In the genomic region with DNA sequence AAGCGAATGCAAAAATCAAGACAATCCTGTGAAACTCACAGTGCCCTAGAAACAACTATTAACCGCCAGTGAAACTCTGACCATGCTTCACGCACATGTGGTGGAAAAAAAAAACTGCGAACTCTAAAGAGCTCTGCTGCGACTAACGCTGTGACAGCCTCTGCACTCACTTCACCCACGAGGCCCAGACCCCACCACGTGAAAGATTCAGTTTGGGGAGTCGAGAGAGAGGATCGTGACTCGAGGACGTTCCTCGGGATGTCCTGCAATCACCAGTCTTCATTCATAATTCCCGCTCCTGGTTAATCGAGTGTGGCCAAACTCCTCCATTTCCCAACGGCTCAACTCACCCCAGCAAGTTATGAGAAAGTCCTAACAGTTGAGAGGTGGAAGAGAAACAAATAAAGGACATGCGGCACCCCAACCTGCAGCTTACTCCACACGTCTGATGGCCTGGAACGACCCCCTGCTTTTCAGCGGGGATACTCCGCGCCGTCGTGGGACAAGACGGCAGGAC, we compare ENCODE assay signal across 2 cellular contexts.
A peak's percentile ranks its signal among the peaks of the same experiment; 100 is the strongest.
TF ChIP-seq lines count a peak whose summit lies in the region.

No MANE protein-coding gene starts in this region.

TF ChIP-seq in A549, 52 proteins besides CTCF, POLR2A, EP300 and RAD21:
- TF ChIP-seq, protein P1, sequence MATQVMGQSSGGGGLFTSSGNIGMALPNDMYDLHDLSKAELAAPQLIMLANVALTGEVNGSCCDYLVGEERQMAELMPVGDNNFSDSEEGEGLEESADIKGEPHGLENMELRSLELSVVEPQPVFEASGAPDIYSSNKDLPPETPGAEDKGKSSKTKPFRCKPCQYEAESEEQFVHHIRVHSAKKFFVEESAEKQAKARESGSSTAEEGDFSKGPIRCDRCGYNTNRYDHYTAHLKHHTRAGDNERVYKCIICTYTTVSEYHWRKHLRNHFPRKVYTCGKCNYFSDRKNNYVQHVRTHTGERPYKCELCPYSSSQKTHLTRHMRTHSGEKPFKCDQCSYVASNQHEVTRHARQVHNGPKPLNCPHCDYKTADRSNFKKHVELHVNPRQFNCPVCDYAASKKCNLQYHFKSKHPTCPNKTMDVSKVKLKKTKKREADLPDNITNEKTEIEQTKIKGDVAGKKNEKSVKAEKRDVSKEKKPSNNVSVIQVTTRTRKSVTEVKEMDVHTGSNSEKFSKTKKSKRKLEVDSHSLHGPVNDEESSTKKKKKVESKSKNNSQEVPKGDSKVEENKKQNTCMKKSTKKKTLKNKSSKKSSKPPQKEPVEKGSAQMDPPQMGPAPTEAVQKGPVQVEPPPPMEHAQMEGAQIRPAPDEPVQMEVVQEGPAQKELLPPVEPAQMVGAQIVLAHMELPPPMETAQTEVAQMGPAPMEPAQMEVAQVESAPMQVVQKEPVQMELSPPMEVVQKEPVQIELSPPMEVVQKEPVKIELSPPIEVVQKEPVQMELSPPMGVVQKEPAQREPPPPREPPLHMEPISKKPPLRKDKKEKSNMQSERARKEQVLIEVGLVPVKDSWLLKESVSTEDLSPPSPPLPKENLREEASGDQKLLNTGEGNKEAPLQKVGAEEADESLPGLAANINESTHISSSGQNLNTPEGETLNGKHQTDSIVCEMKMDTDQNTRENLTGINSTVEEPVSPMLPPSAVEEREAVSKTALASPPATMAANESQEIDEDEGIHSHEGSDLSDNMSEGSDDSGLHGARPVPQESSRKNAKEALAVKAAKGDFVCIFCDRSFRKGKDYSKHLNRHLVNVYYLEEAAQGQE (IDR thresholded peaks at IDR 0.05), result no peak
- TF ChIP-seq JUN (IDR thresholded peaks at IDR 0.05) (no peak), ZSCAN20 (CRISPR knock-in tag; IDR thresholded peaks at IDR 0.05) (no peak), HOXA7 (CRISPR knock-in tag; IDR thresholded peaks at IDR 0.05) (no peak), EHMT2 (IDR thresholded peaks at IDR 0.05; ENCODE audit: low read depth) (no peak), NR3C1 (IDR thresholded peaks at IDR 0.05) (no peak), GATA3 (IDR thresholded peaks at IDR 0.05; ENCODE audit: borderline replicate concordance) (no peak)
- TF ChIP-seq, protein P2, sequence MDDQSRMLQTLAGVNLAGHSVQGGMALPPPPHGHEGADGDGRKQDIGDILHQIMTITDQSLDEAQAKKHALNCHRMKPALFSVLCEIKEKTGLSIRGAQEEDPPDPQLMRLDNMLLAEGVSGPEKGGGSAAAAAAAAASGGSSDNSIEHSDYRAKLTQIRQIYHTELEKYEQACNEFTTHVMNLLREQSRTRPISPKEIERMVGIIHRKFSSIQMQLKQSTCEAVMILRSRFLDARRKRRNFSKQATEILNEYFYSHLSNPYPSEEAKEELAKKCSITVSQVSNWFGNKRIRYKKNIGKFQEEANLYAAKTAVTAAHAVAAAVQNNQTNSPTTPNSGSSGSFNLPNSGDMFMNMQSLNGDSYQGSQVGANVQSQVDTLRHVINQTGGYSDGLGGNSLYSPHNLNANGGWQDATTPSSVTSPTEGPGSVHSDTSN (IDR thresholded peaks at IDR 0.05), result no peak

TF ChIP-seq in WTC11, 78 proteins besides CTCF, POLR2A, EP300 and RAD21 (continued from another document):
- TF ChIP-seq, protein P3, sequence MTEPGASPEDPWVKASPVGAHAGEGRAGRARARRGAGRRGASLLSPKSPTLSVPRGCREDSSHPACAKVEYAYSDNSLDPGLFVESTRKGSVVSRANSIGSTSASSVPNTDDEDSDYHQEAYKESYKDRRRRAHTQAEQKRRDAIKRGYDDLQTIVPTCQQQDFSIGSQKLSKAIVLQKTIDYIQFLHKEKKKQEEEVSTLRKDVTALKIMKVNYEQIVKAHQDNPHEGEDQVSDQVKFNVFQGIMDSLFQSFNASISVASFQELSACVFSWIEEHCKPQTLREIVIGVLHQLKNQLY (CRISPR knock-in tag; IDR thresholded peaks at IDR 0.05), result no peak
- TF ChIP-seq ATF1 (CRISPR knock-in tag; IDR thresholded peaks at IDR 0.05), result peak; percentile 64; the same call in 1 of the 2 replicates
- TF ChIP-seq, protein P4, sequence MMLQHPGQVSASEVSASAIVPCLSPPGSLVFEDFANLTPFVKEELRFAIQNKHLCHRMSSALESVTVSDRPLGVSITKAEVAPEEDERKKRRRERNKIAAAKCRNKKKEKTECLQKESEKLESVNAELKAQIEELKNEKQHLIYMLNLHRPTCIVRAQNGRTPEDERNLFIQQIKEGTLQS (CRISPR knock-in tag; conservative IDR thresholded peaks at IDR 0.05), result no peak
- no peak for TF ChIP-seq ZNF263 (CRISPR knock-in tag; IDR thresholded peaks at IDR 0.05; ENCODE audit: low read depth)
- no peak for TF ChIP-seq ZNF138 (CRISPR knock-in tag; conservative IDR thresholded peaks at IDR 0.05)
- TF ChIP-seq SOX15 (CRISPR knock-in tag; IDR thresholded peaks at IDR 0.05), result no peak
- TF ChIP-seq SMAD3 (CRISPR knock-in tag; IDR thresholded peaks at IDR 0.05; ENCODE audit: borderline replicate concordance), result no peak
- TF ChIP-seq ZNF121 (CRISPR knock-in tag; IDR thresholded peaks at IDR 0.05), result no peak
- no peak for TF ChIP-seq ZNF423 (CRISPR knock-in tag; IDR thresholded peaks at IDR 0.05)
- no peak; the same call in 1 of the 2 replicates for TF ChIP-seq KAT7 (CRISPR knock-in tag; IDR thresholded peaks at IDR 0.05; ENCODE audit: borderline replicate concordance)
- TF ChIP-seq TP53 (CRISPR knock-in tag; IDR thresholded peaks at IDR 0.05), result no peak
- TF ChIP-seq, protein P5, sequence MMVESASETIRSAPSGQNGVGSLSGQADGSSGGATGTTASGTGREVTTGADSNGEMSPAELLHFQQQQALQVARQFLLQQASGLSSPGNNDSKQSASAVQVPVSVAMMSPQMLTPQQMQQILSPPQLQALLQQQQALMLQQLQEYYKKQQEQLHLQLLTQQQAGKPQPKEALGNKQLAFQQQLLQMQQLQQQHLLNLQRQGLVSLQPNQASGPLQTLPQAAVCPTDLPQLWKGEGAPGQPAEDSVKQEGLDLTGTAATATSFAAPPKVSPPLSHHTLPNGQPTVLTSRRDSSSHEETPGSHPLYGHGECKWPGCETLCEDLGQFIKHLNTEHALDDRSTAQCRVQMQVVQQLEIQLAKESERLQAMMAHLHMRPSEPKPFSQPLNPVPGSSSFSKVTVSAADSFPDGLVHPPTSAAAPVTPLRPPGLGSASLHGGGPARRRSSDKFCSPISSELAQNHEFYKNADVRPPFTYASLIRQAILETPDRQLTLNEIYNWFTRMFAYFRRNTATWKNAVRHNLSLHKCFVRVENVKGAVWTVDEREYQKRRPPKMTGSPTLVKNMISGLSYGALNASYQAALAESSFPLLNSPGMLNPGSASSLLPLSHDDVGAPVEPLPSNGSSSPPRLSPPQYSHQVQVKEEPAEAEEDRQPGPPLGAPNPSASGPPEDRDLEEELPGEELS (CRISPR knock-in tag; IDR thresholded peaks at IDR 0.05), result no peak
- TF ChIP-seq, protein P6, sequence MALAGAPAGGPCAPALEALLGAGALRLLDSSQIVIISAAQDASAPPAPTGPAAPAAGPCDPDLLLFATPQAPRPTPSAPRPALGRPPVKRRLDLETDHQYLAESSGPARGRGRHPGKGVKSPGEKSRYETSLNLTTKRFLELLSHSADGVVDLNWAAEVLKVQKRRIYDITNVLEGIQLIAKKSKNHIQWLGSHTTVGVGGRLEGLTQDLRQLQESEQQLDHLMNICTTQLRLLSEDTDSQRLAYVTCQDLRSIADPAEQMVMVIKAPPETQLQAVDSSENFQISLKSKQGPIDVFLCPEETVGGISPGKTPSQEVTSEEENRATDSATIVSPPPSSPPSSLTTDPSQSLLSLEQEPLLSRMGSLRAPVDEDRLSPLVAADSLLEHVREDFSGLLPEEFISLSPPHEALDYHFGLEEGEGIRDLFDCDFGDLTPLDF (CRISPR knock-in tag; IDR thresholded peaks at IDR 0.05), result no peak
- TF ChIP-seq, protein P7, sequence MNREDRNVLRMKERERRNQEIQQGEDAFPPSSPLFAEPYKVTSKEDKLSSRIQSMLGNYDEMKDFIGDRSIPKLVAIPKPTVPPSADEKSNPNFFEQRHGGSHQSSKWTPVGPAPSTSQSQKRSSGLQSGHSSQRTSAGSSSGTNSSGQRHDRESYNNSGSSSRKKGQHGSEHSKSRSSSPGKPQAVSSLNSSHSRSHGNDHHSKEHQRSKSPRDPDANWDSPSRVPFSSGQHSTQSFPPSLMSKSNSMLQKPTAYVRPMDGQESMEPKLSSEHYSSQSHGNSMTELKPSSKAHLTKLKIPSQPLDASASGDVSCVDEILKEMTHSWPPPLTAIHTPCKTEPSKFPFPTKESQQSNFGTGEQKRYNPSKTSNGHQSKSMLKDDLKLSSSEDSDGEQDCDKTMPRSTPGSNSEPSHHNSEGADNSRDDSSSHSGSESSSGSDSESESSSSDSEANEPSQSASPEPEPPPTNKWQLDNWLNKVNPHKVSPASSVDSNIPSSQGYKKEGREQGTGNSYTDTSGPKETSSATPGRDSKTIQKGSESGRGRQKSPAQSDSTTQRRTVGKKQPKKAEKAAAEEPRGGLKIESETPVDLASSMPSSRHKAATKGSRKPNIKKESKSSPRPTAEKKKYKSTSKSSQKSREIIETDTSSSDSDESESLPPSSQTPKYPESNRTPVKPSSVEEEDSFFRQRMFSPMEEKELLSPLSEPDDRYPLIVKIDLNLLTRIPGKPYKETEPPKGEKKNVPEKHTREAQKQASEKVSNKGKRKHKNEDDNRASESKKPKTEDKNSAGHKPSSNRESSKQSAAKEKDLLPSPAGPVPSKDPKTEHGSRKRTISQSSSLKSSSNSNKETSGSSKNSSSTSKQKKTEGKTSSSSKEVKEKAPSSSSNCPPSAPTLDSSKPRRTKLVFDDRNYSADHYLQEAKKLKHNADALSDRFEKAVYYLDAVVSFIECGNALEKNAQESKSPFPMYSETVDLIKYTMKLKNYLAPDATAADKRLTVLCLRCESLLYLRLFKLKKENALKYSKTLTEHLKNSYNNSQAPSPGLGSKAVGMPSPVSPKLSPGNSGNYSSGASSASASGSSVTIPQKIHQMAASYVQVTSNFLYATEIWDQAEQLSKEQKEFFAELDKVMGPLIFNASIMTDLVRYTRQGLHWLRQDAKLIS (CRISPR knock-in tag; IDR thresholded peaks at IDR 0.05; ENCODE audit: borderline replicate concordance), result no peak
- TF ChIP-seq FOXK1 (CRISPR knock-in tag; IDR thresholded peaks at IDR 0.05), result 0 out of 2 replicates have a peak, but pooled peaks have one; percentile 29
- no peak for TF ChIP-seq GABPB1 (CRISPR knock-in tag; IDR thresholded peaks at IDR 0.05)
- TF ChIP-seq, protein P8, sequence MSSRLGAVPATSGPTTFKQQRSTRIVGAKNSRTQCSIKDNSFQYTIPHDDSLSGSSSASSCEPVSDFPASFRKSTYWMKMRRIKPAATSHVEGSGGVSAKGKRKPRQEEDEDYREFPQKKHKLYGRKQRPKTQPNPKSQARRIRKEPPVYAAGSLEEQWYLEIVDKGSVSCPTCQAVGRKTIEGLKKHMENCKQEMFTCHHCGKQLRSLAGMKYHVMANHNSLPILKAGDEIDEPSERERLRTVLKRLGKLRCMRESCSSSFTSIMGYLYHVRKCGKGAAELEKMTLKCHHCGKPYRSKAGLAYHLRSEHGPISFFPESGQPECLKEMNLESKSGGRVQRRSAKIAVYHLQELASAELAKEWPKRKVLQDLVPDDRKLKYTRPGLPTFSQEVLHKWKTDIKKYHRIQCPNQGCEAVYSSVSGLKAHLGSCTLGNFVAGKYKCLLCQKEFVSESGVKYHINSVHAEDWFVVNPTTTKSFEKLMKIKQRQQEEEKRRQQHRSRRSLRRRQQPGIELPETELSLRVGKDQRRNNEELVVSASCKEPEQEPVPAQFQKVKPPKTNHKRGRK (CRISPR knock-in tag; IDR thresholded peaks at IDR 0.05; ENCODE audit: borderline replicate concordance), result peak; percentile 45; the same call in 1 of the 2 replicates
- TF ChIP-seq SP1 (CRISPR knock-in tag; conservative IDR thresholded peaks at IDR 0.05), result 0 out of 2 replicates have a peak, but pooled peaks have one; percentile 26
- TF ChIP-seq FOXP1 (CRISPR knock-in tag; IDR thresholded peaks at IDR 0.05; ENCODE audit: borderline replicate concordance), result no peak
- no peak for TF ChIP-seq NFATC4 (CRISPR knock-in tag; IDR thresholded peaks at IDR 0.05)
- no peak for TF ChIP-seq ZNF219 (CRISPR knock-in tag; IDR thresholded peaks at IDR 0.05; ENCODE audit: borderline replicate concordance)
- no peak for TF ChIP-seq ZNF396 (CRISPR knock-in tag; IDR thresholded peaks at IDR 0.05; ENCODE audit: borderline replicate concordance)
- no peak for TF ChIP-seq CREB1 (CRISPR knock-in tag; IDR thresholded peaks at IDR 0.05)
- no peak for TF ChIP-seq NR1H2 (CRISPR knock-in tag; IDR thresholded peaks at IDR 0.05)
- TF ChIP-seq, protein P9, sequence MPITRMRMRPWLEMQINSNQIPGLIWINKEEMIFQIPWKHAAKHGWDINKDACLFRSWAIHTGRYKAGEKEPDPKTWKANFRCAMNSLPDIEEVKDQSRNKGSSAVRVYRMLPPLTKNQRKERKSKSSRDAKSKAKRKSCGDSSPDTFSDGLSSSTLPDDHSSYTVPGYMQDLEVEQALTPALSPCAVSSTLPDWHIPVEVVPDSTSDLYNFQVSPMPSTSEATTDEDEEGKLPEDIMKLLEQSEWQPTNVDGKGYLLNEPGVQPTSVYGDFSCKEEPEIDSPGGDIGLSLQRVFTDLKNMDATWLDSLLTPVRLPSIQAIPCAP (CRISPR knock-in tag; IDR thresholded peaks at IDR 0.05), result no peak
- TF ChIP-seq, protein P10, sequence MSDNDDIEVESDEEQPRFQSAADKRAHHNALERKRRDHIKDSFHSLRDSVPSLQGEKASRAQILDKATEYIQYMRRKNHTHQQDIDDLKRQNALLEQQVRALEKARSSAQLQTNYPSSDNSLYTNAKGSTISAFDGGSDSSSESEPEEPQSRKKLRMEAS (CRISPR knock-in tag; IDR thresholded peaks at IDR 0.05), result no peak
- TF ChIP-seq ZNF416 (CRISPR knock-in tag; IDR thresholded peaks at IDR 0.05), result no peak
- TF ChIP-seq ZNF671 (CRISPR knock-in tag; IDR thresholded peaks at IDR 0.05), result no peak
- TF ChIP-seq MXD4 (CRISPR knock-in tag; IDR thresholded peaks at IDR 0.05; ENCODE audit: borderline replicate concordance), result no peak
- no peak for TF ChIP-seq RORB (CRISPR knock-in tag; IDR thresholded peaks at IDR 0.05)
- TF ChIP-seq, protein P11, sequence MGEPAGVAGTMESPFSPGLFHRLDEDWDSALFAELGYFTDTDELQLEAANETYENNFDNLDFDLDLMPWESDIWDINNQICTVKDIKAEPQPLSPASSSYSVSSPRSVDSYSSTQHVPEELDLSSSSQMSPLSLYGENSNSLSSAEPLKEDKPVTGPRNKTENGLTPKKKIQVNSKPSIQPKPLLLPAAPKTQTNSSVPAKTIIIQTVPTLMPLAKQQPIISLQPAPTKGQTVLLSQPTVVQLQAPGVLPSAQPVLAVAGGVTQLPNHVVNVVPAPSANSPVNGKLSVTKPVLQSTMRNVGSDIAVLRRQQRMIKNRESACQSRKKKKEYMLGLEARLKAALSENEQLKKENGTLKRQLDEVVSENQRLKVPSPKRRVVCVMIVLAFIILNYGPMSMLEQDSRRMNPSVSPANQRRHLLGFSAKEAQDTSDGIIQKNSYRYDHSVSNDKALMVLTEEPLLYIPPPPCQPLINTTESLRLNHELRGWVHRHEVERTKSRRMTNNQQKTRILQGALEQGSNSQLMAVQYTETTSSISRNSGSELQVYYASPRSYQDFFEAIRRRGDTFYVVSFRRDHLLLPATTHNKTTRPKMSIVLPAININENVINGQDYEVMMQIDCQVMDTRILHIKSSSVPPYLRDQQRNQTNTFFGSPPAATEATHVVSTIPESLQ (CRISPR knock-in tag; IDR thresholded peaks at IDR 0.05), result no peak
- no peak for TF ChIP-seq GTF2I (CRISPR knock-in tag; conservative IDR thresholded peaks at IDR 0.05)
